ENCODE assay signal across 24 cellular contexts in genomic region chr1:53370369-53370961, GRCh38. TPM values are rescaled to one million over a fixed set of nuclear protein-coding genes. Genes with fewer than 3 reads are reported as not detected.
DNase-seq lines count a peak whose midpoint lies in the region; ATAC-seq, FAIRE-seq and TF ChIP-seq lines count a peak whose summit lies in the region.
"Had no signal": no experiment of that assay in that cellular context is flagged by ENCODE, and none has a peak within 500 bp of the region (broad histone marks: within the 10 kb centered on the region; RNA-seq: fewer than 3 reads in every experiment).

No MANE protein-coding gene starts in this region.

- no peak overlapping the region for H2BK120ac ChIP-seq in H9 (ENCODE audit: low read depth, low read length, poor library complexity, severe bottlenecking)
- no peak overlapping the region for H2BK120ac ChIP-seq in H1 (replicated peaks; ENCODE audit: low read depth, low read length)

- H2BK15ac ChIP-seq in H9 (ENCODE audit: low read depth, low read length) (no peak overlapping the region), H1 (ENCODE audit: low read length) (no peak overlapping the region)

- H3K27ac ChIP-seq in BLaER1 treated with 17β-estradiol and CSF1 and Interleukin-3, amounts not matched to agents 10 nM and 100 nM: peak overlapping the region in 3 of 11 experiments; percentile 28 to 39 (median 37); a peak in 5 of 22 replicates
- H3K27ac ChIP-seq in H9 (ENCODE audit: insufficient read length, low read depth, low read length) (no peak overlapping the region), H1 (ENCODE audit: low read depth, low read length) (no peak overlapping the region)
- H3K27ac ChIP-seq: adrenal gland, heart left ventricle, left ventricle myocardium inferior, prostate gland had no signal

- H2AFZ ChIP-seq in H9 (ENCODE audit: low read length): no peak overlapping the region
- no peak overlapping the region for H2AFZ ChIP-seq in H1 (ENCODE audit: low read length)

- H3T11ph ChIP-seq in H9 (ENCODE audit: low read length): no peak overlapping the region

- no peak overlapping the region for H3K18ac ChIP-seq in H9 (ENCODE audit: insufficient read length, low read depth, low read length)
- 0 out of 2 replicates have a peak overlapping the region, but pooled peaks have one; percentile 2 for H3K18ac ChIP-seq in H1 (ENCODE audit: extremely low read depth, low read length)

- no peaks in the 10 kb centered on the region for H3K36me3 Mint-ChIP-seq in H9 (ENCODE audit: insufficient read depth in 1 of 3, low read depth in 3 of 3)
- H3K36me3 Mint-ChIP-seq: CD4-positive, alpha-beta memory T cell; stimulated activated effector memory CD8-positive, alpha-beta T cell treated with anti-CD3 and anti-CD28 coated beads, Interleukin-12 subunit alpha, Interleukin-12 subunit beta, amount 100 ng/mL, for 72 hours; WTC11 had no signal

- H4K8ac ChIP-seq in H9 (replicated peaks; ENCODE audit: insufficient read length, low read depth, low read length): no peak overlapping the region
- no peak overlapping the region for H4K8ac ChIP-seq in H1 (ENCODE audit: extremely low read depth, insufficient read depth, low read length)

- H2AK5ac ChIP-seq in H9 (ENCODE audit: insufficient read length, low read length): no peak overlapping the region
- no peak overlapping the region for H2AK5ac ChIP-seq in H1 (ENCODE audit: low read depth, low read length)

- H3K4me1 Mint-ChIP-seq in H9: peaks cover 7 to 17% of the 10 kb centered on the region in 2 experiments
- H3K4me1 Mint-ChIP-seq: neural crest cell had no signal

- no CpG with 5 or more reads among the region's 9 CpGs for WGBS in H9 (ENCODE audit: extremely low coverage, insufficient read length, low lambda C conversion rate)
- WGBS in H1 (ENCODE audit: extremely low coverage in 1 of 2, insufficient coverage in 1 of 2, insufficient read length in 1 of 2, insufficient replicate concordance in 2 of 2, low coverage in 1 of 2, low lambda C conversion rate in 2 of 2, missing lambda C conversion rate in 1 of 2), 2 experiments: 88% methylated on average over 8 of the region's 9 CpGs; no CpG with 5 or more reads in 1 of the 2 experiments

- H3K36me3 ChIP-seq in BLaER1 treated with 17β-estradiol and CSF1 and Interleukin-3, amounts not matched to agents 10 nM and 100 nM: no peaks in the 10 kb centered on the region
- H3K36me3 ChIP-seq in H1 (ENCODE audit: control insufficient read depth in 2 of 4, insufficient read depth in 4 of 4, low read length in 3 of 4): no peaks in the 10 kb centered on the region
- H3K36me3 ChIP-seq: adrenal gland, heart left ventricle, left ventricle myocardium inferior, prostate gland had no signal

- H4K5ac ChIP-seq in H9 (ENCODE audit: insufficient read length, low read depth, low read length) (no peak overlapping the region), H1 (ENCODE audit: insufficient read length, low read depth, low read length) (no peak overlapping the region)

- TF ChIP-seq CTCF in H9 (conservative IDR thresholded peaks at IDR 0.05) (no peak), H1 (IDR thresholded peaks at IDR 0.05; ENCODE audit: control extremely low read depth in 1 of 3, insufficient read depth in 1 of 3, low read depth in 1 of 3, low read length in 3 of 3) (no peak)

- H3K9me3 ChIP-seq in BLaER1 treated with 17β-estradiol and CSF1 and Interleukin-3, amounts not matched to agents 10 nM and 100 nM (replicated peaks in 1 of 11): no peaks in the 10 kb centered on the region
- H3K9me3 ChIP-seq in H9 (ENCODE audit: control insufficient read depth, low read depth, low read length): no peaks in the 10 kb centered on the region
- no peaks in the 10 kb centered on the region for H3K9me3 ChIP-seq in H1 (ENCODE audit: insufficient read depth in 2 of 2, low read depth in 1 of 2, low read length in 1 of 2)
- H3K9me3 ChIP-seq: adrenal gland, heart left ventricle, left ventricle myocardium inferior, mucosa of descending colon, prostate gland had no signal

- TF ChIP-seq RAD21 in H1 (IDR thresholded peaks at IDR 0.05 in 1 of 2, conservative IDR thresholded peaks at IDR 0.05 in 1 of 2; ENCODE audit: low read depth in 2 of 2, low read length in 2 of 2): no peak

- peak overlapping the region in 8 of 11 experiments; percentile 16 to 91 (median 66); a peak in 12 of 22 replicates for H3K4me2 ChIP-seq in BLaER1 treated with 17β-estradiol and CSF1 and Interleukin-3, amounts not matched to agents 10 nM and 100 nM
- no peak overlapping the region for H3K4me2 ChIP-seq in H9 (ENCODE audit: insufficient read depth, insufficient read length, low read length)
- H3K4me2 ChIP-seq in H1 (ENCODE audit: insufficient read depth in 1 of 2, low read depth in 2 of 2, low read length in 2 of 2): no peak overlapping the region

- H2BK12ac ChIP-seq in H9 (ENCODE audit: insufficient read length, low read depth, low read length): no peak overlapping the region
- no peak overlapping the region for H2BK12ac ChIP-seq in H1 (ENCODE audit: low read depth, low read length)

- TF ChIP-seq POLR2A in H1 (IDR thresholded peaks at IDR 0.05; ENCODE audit: control extremely low read depth in 1 of 2, low read depth in 2 of 2, low read length in 2 of 2): no peak

- no peaks in the 10 kb centered on the region for H3K79me2 ChIP-seq in H9 (ENCODE audit: insufficient read depth, low read length)
- no peaks in the 10 kb centered on the region for H3K79me2 ChIP-seq in H1 (ENCODE audit: control insufficient read depth in 1 of 2, insufficient read depth in 2 of 2, low read length in 2 of 2)

- H2BK20ac ChIP-seq in H9 (ENCODE audit: low read depth, low read length, poor library complexity, severe bottlenecking) (no peak overlapping the region), H1 (ENCODE audit: low read length) (no peak overlapping the region)

- POLR2A ChIA-PET in H1 (lab: Charles Lee; ENCODE audit: partially characterized antibody): no interaction called here

- H3K23me2 ChIP-seq in H9 (ENCODE audit: insufficient read length, low read depth, low read length, poor library complexity, severe bottlenecking) (no peaks in the 10 kb centered on the region), H1 (ENCODE audit: low read depth, low read length) (no peaks in the 10 kb centered on the region)

- H3K9me3 Mint-ChIP-seq in H9: no peaks in the 10 kb centered on the region; a peak in 1 of 5 replicates
- H3K9me3 Mint-ChIP-seq: activated T-helper 17 cell treated with anti-CD3 and anti-CD28 coated beads, Interleukin-2, amount 50 U/mL, for 72 hours; CD4-positive, alpha-beta memory T cell; neural crest cell; stimulated activated effector memory CD8-positive, alpha-beta T cell treated with anti-CD3 and anti-CD28 coated beads, Interleukin-12 subunit alpha, Interleukin-12 subunit beta, amount 100 ng/mL, for 72 hours; WTC11 had no signal

- H3K9ac ChIP-seq in BLaER1 treated with 17β-estradiol and CSF1 and Interleukin-3, amounts not matched to agents 10 nM and 100 nM: peak overlapping the region in 4 of 11 experiments; percentile 3 to 32 (median 20); a peak in 4 of 22 replicates
- H3K9ac ChIP-seq in H9 (ENCODE audit: extremely low read depth, insufficient read length, low read length) (no peak overlapping the region), H1 (replicated peaks in 1 of 4; ENCODE audit: extremely low read depth in 1 of 4, low read depth in 3 of 4, low read length in 3 of 4) (no peak overlapping the region)

- H3K14ac ChIP-seq in H9 (ENCODE audit: insufficient read depth, low read length) (no peak overlapping the region; the same call in 1 of the 2 replicates), H1 (ENCODE audit: insufficient read length) (no peak overlapping the region)

- CTCF ChIA-PET in H1 (lab: Charles Lee; ENCODE audit: partially characterized antibody): interaction anchor here (1.3 to 1.6 kb wide), 3 partner anchors 10 to 75 kb away, joined by 3 to 5 read pairs (median 4); no protein-coding TSS in a partner anchor

- DNase-seq in H9 (peak; percentile 16), H1 (ENCODE audit: low read depth in 1 of 2, low spot score in 2 of 2) (peak in 1 of 2 experiments; percentile 40), posterior vena cava (ENCODE audit: low spot score) (peak; percentile 68), HPDE6-E6E7 (ENCODE audit: extremely low spot score) (no peak), NCI-H2227 (lab: John Stamatoyannopoulos, UW; ENCODE audit: unreplicated experiment) (no peak)
- DNase-seq: CD4-positive, alpha-beta memory T cell; Karpas-422; left ventricle myocardium inferior; mucosa of descending colon; NCI-H1694 treated with DMSO at 0.1 percent for 48 hours; NCI-H526 treated with DMSO at 0.1 percent for 48 hours; RPMI8226; stimulated activated CD4-positive, alpha-beta T cell treated with anti-CD3 and anti-CD28 coated beads, Interleukin-1b, Interleukin-23, amount 100 ng/mL, for 48 hours had no signal

- intact Hi-C loops in posterior vena cava (cut with DNase I): no loop called here

- H3K79me1 ChIP-seq in H9 (ENCODE audit: insufficient read depth, low read depth, low read length, poor library complexity, severe bottlenecking) (no peaks in the 10 kb centered on the region), H1 (ENCODE audit: low read depth, low read length) (no peaks in the 10 kb centered on the region)

- H3K56ac ChIP-seq in H9 (ENCODE audit: insufficient read length, low read depth, low read length): no peak overlapping the region
- no peak overlapping the region for H3K56ac ChIP-seq in H1 (replicated peaks; ENCODE audit: insufficient read length, low read depth, low read length)

- H3K27ac Mint-ChIP-seq in H9: no peak overlapping the region
- H3K27ac Mint-ChIP-seq: activated T-helper 17 cell treated with anti-CD3 and anti-CD28 coated beads, Interleukin-2, amount 50 U/mL, for 72 hours; CD4-positive, alpha-beta memory T cell; stimulated activated effector memory CD8-positive, alpha-beta T cell treated with anti-CD3 and anti-CD28 coated beads, Interleukin-12 subunit alpha, Interleukin-12 subunit beta, amount 100 ng/mL, for 72 hours; WTC11 had no signal

- H4K91ac ChIP-seq in H9 (ENCODE audit: insufficient read length, low read depth, low read length) (no peak overlapping the region), H1 (replicated peaks; ENCODE audit: insufficient read length, low read length) (no peak overlapping the region)

- TF ChIP-seq EP300 in H1 (IDR thresholded peaks at IDR 0.05; ENCODE audit: borderline replicate concordance in 1 of 2, low read depth in 2 of 2, low read length in 2 of 2): no peak

- peaks cover 38% of the 10 kb centered on the region for H3K27me3 Mint-ChIP-seq in H9 (ENCODE audit: low read depth)
- H3K27me3 Mint-ChIP-seq: activated T-helper 17 cell treated with anti-CD3 and anti-CD28 coated beads, Interleukin-2, amount 50 U/mL, for 72 hours had no signal

- no peak overlapping the region for H3K4ac ChIP-seq in H9 (ENCODE audit: low read depth, low read length)
- H3K4ac ChIP-seq in H1 (replicated peaks; ENCODE audit: insufficient read length, low read depth, low read length): no peak overlapping the region

- H3K4me3 Mint-ChIP-seq in H9: no peak overlapping the region
- H3K4me3 Mint-ChIP-seq: activated T-helper 17 cell treated with anti-CD3 and anti-CD28 coated beads, Interleukin-2, amount 50 U/mL, for 72 hours; neural crest cell; stimulated activated effector memory CD8-positive, alpha-beta T cell treated with anti-CD3 and anti-CD28 coated beads, Interleukin-12 subunit alpha, Interleukin-12 subunit beta, amount 100 ng/mL, for 72 hours; WTC11 had no signal

- FAIRE-seq in H1 (lab: Jason Lieb, UNC): no peak
- FAIRE-seq: bronchial epithelial cell, endothelial cell of umbilical vein had no signal

- peaks cover 35 to 83% (median 67%) of the 10 kb centered on the region in 10 experiments for H3K4me1 ChIP-seq in BLaER1 treated with 17β-estradiol and CSF1 and Interleukin-3, amounts not matched to agents 10 nM and 100 nM
- H3K4me1 ChIP-seq in H9 (ENCODE audit: insufficient read depth, low read length) (no peaks in the 10 kb centered on the region), H1 (replicated peaks in 1 of 4; ENCODE audit: control insufficient read depth in 3 of 4, insufficient read depth in 4 of 4, low read length in 3 of 4) (peaks cover 0 to 5% (median 0%) of the 10 kb centered on the region in 4 experiments; a peak in 1 of 7 replicates)
- H3K4me1 ChIP-seq: adrenal gland, left ventricle myocardium inferior, prostate gland had no signal

- no peak overlapping the region for H3K4me3 ChIP-seq in BLaER1 treated with 17β-estradiol and CSF1 and Interleukin-3, amounts not matched to agents 10 nM and 100 nM
- H3K4me3 ChIP-seq in H1 (ENCODE audit: extremely low read depth in 1 of 4, insufficient read depth in 2 of 4, low read depth in 3 of 4, low read length in 4 of 4): no peak overlapping the region
- H3K4me3 ChIP-seq: adrenal gland, heart left ventricle, left ventricle myocardium inferior, mucosa of descending colon, prostate gland had no signal

- ATAC-seq in GM21786 (IDR thresholded peaks at IDR 0.05; ENCODE audit: unreplicated experiment): no peak
- ATAC-seq: activated T-helper 17 cell treated with anti-CD3 and anti-CD28 coated beads, Interleukin-2, amount 50 U/mL, for 72 hours; heart left ventricle; mucosa of descending colon; stimulated activated effector memory CD8-positive, alpha-beta T cell treated with anti-CD3 and anti-CD28 coated beads, Interleukin-12 subunit alpha, Interleukin-12 subunit beta, amount 100 ng/mL, for 72 hours; WTC11 had no signal

- no peak overlapping the region for H3K23ac ChIP-seq in H9 (ENCODE audit: insufficient read length, low read depth, low read length)
- no peak overlapping the region for H3K23ac ChIP-seq in H1 (ENCODE audit: insufficient read length)

- no peaks in the 10 kb centered on the region for H3K27me3 ChIP-seq in BLaER1 treated with 17β-estradiol and CSF1 and Interleukin-3, amounts not matched to agents 10 nM and 100 nM
- H3K27me3 ChIP-seq in H9 (ENCODE audit: insufficient read depth, low read length) (no peaks in the 10 kb centered on the region), H1 (replicated peaks in 1 of 4; ENCODE audit: control insufficient read depth in 3 of 4, extremely low read depth in 1 of 4, insufficient read depth in 3 of 4, low read length in 3 of 4) (no peaks in the 10 kb centered on the region; a peak in 3 of 7 replicates)

- H2BK5ac ChIP-seq in H9 (ENCODE audit: insufficient read length, low read length) (no peak overlapping the region), H1 (ENCODE audit: low read depth, low read length) (no peak overlapping the region)

- H4K20me1 ChIP-seq in BLaER1 treated with 17β-estradiol and CSF1 and Interleukin-3, amounts not matched to agents 10 nM and 100 nM: no peaks in the 10 kb centered on the region
- H4K20me1 ChIP-seq in H9 (ENCODE audit: control insufficient read depth, insufficient read depth, insufficient read length) (no peaks in the 10 kb centered on the region), H1 (replicated peaks in 1 of 2; ENCODE audit: control insufficient read depth in 1 of 2, insufficient read depth in 2 of 2, low read length in 2 of 2) (no peaks in the 10 kb centered on the region)

RNA-seq across cellular contexts. Expression of gene LRP8, which starts 42.6 kb away (rescaled TPM):
- 69.2 and 78.6 TPM in 2 replicates for total RNA-seq in H9 (2021)
- 66.4 and 68.1 TPM in 2 replicates for total RNA-seq in H1 (2021; fragmentation: NEBNext Ultra II Directional; extraction: Animal tissue kit (Norgen Biotek cat#: 25700))
- 63.2 and 74.6 TPM in 2 replicates for polyA plus RNA-seq in H1 (2011; rRNA removed)
- 70.8 TPM for polyA plus RNA-seq in H1 (2011; cell fraction: cytosol; rRNA removed)
- 254 TPM for polyA plus RNA-seq in H1 (2011; cell fraction: nucleus; rRNA removed)
- polyA plus RNA-seq in H1 (2012, experiment 1 of 2): 37.5 to 52.4 TPM (median 44.7 TPM) in 4 replicates
- 7.8 TPM for polyA plus RNA-seq in H1 (2012, experiment 2 of 2)
- 62.6 TPM for polyA plus RNA-seq in H1 (2013, experiment 1 of 2)
- 67.6 TPM for polyA plus RNA-seq in H1 (2013, experiment 2 of 2)
- polyA minus RNA-seq in H1 (2011; rRNA and poly(A)+ RNA removed): 214 and 223 TPM in 2 replicates
- polyA minus RNA-seq in H1 (2011; cell fraction: cytosol; rRNA and poly(A)+ RNA removed): 69.7 TPM
- 139 TPM for polyA minus RNA-seq in H1 (2011; cell fraction: nucleus; rRNA and poly(A)+ RNA removed)
- total RNA-seq in posterior vena cava: 1 to 10 TPM; 5.7 to 7.2 TPM

Comparison
In these comparisons a context has a peak if more than half of its experiments do, and no peak if none do; other contexts are left out.
1. H3K4me2 ChIP-seq: peak in BLaER1 treated with 17β-estradiol and CSF1 and Interleukin-3, amounts not matched to agents 10 nM and 100 nM (8 of 11); none in H9 (single experiment) and H1 (0 of 2).
2. DNase-seq: peak in H9 (single experiment) and posterior vena cava (single experiment); none in HPDE6-E6E7 (single experiment) and NCI-H2227 (single experiment).